ENCODE assay signal across 8 cellular contexts in the genomic region with DNA sequence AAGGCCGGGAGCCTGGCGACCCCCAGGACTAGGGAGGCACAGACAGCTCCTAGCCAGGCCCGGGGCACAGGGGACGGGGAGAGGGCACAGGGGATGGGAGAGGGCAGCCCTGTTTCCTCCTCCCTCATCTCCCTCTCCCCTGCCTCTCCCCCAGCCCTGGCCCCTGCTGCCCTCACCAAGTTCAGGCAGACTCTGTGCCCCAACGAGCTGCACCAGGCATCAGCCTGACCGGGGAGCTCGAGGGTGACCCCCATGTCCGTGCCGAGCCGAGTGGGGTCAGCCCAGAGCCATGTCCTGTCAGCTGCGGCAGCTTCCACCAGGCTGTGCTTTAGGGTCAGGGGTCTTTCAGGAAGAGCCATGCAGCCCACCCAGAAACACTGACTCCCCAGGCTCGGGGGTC. TPM values are rescaled to one million over a fixed set of nuclear protein-coding genes. Genes with fewer than 3 reads are reported as not detected.
"Had no signal": no experiment of that assay in that cellular context is flagged by ENCODE, and none has a peak within 500 bp of the region (broad histone marks: within the 10 kb centered on the region; RNA-seq: fewer than 3 reads in every experiment).

No MANE protein-coding gene starts in this region.

- ATAC-seq: GM12878 had no signal

- FAIRE-seq: G401.6, GM12878, GM12891, GM12892, GM18507, GM19239 had no signal

- H3K4me3 ChIP-seq: GM12878 had no signal

- DNase-seq: GDM1, GF-D8 had no signal

RNA-seq across cellular contexts. Expression of a gene that starts 22.8 kb away (rescaled TPM):
- total RNA-seq: GM12878 had no signal
